Comparison of ENCODE assay signal across 19 cellular contexts in genomic region chr5:67516959-67517358, GRCh38.
DNase-seq lines count a peak whose midpoint lies in the region; ATAC-seq and TF ChIP-seq lines count a peak whose summit lies in the region.
"Had no signal": no experiment of that assay in that cellular context is flagged by ENCODE, and none has a peak within 500 bp of the region (broad histone marks: within the 10 kb centered on the region; RNA-seq: fewer than 3 reads in every experiment).

No MANE protein-coding gene starts in this region.

- no peak overlapping the region for H3K4me3 ChIP-seq in astrocyte of the spinal cord (ENCODE audit: low read depth, low read length)
- no peak overlapping the region for H3K4me3 ChIP-seq in fibroblast of villous mesenchyme (ENCODE audit: low read depth, low read length)
- H3K4me3 ChIP-seq: esophagus squamous epithelium, SJSA1 had no signal

- CTCF ChIA-PET in GM10248 (lab: Yijun Ruan, JAX) = no interaction called here

- TF ChIP-seq CTCF in astrocyte of the spinal cord (IDR thresholded peaks at IDR 0.05; ENCODE audit: low read depth, low read length) (no peak), fibroblast of villous mesenchyme (IDR thresholded peaks at IDR 0.05; ENCODE audit: insufficient read depth, low read depth, low read length) (no peak), GM10248 (IDR thresholded peaks at IDR 0.05; ENCODE audit: control extremely low read depth, extremely low read depth, low read depth, missing control alignments) (no peak)

- peak; percentile 80 for ATAC-seq in sciatic nerve
- no peak for ATAC-seq in GM18502 (IDR thresholded peaks at IDR 0.05; ENCODE audit: poor library complexity, unreplicated experiment)
- ATAC-seq in activated naive CD4-positive, alpha-beta T cell treated with anti-CD3 and anti-CD28 coated beads, Interleukin-2, amount 50 U/mL, for 72 hours = no peak
- ATAC-seq: activated T-cell treated with anti-CD3 and anti-CD28 coated beads, Interleukin-2, amount 50 U/mL, for 4 hours; stimulated activated naive B cell treated with anti-CD40 and anti-IgM and Interleukin-4, amounts not matched to agents 10 μg/mL and 1 μg/mL and 100 μg/mL, for 72 hours had no signal

- no peaks in the 10 kb centered on the region for H3K36me3 Mint-ChIP-seq in activated naive CD4-positive, alpha-beta T cell treated with anti-CD3 and anti-CD28 coated beads, Interleukin-2, amount 50 U/mL, for 72 hours
- H3K36me3 Mint-ChIP-seq: stimulated activated naive B cell treated with anti-CD40 and anti-IgM and Interleukin-4, amounts not matched to agents 10 μg/mL and 1 μg/mL and 100 μg/mL, for 72 hours had no signal

- POLR2A ChIA-PET in GM10248 (lab: Yijun Ruan, JAX) = no interaction called here

- intact Hi-C loops in sciatic nerve (cut with DNase I) = no loop called here

- H3K9me3 Mint-ChIP-seq in activated naive CD4-positive, alpha-beta T cell treated with anti-CD3 and anti-CD28 coated beads, Interleukin-2, amount 50 U/mL, for 72 hours = peaks cover 0 to 3% of the 10 kb centered on the region in 2 donors
- H3K9me3 Mint-ChIP-seq: activated T-cell treated with anti-CD3 and anti-CD28 coated beads, Interleukin-2, amount 50 U/mL, for 4 hours; stimulated activated naive B cell treated with anti-CD40 and anti-IgM and Interleukin-4, amounts not matched to agents 10 μg/mL and 1 μg/mL and 100 μg/mL, for 72 hours had no signal

- DNase-seq in EL (peak; percentile 60), astrocyte of the spinal cord (ENCODE audit: low read depth, low spot score) (peak; percentile 89), fibroblast of villous mesenchyme (ENCODE audit: low read depth) (peak; percentile 53), sciatic nerve (ENCODE audit: low spot score) (no peak), GM10248 (ENCODE audit: extremely low spot score) (no peak), NCI-H524 (lab: John Stamatoyannopoulos, UW) (no peak)
- no peak for DNase-seq in activated naive CD4-positive, alpha-beta T cell treated with anti-CD3 and anti-CD28 coated beads, Interleukin-2, amount 50 U/mL, for 72 hours (ENCODE audit: low spot score in 2 of 2)
- DNase-seq: activated CD4-positive, alpha-beta T cell treated with anti-CD3 and anti-CD28 coated beads, Interleukin-2, amount 50 U/mL, for 4 hours; activated T-cell treated with anti-CD3 and anti-CD28 coated beads, Interleukin-2, amount 50 U/mL, for 4 hours; dermis blood vessel endothelial cell; DMS79 treated with DMSO at 0.1 percent for 48 hours; esophagus squamous epithelium; KG1; NCI-H1417; nucleus accumbens; small intestine; stimulated activated naive B cell treated with anti-CD40 and anti-IgM and Interleukin-4, amounts not matched to agents 10 μg/mL and 1 μg/mL and 100 μg/mL, for 72 hours had no signal

- no peak overlapping the region for H3K27ac Mint-ChIP-seq in activated naive CD4-positive, alpha-beta T cell treated with anti-CD3 and anti-CD28 coated beads, Interleukin-2, amount 50 U/mL, for 72 hours
- H3K27ac Mint-ChIP-seq: stimulated activated naive B cell treated with anti-CD40 and anti-IgM and Interleukin-4, amounts not matched to agents 10 μg/mL and 1 μg/mL and 100 μg/mL, for 72 hours had no signal

- in situ Hi-C loops in astrocyte of the spinal cord (cut with HindIII; ENCODE audit: low sequenced_read_pairs) = no loop called here

Comparison
In these comparisons a context has a peak if more than half of its experiments do, and no peak if none do; other contexts are left out.
1. DNase-seq: peak in EL (single experiment), astrocyte of the spinal cord (single experiment) and fibroblast of villous mesenchyme (single experiment); none in sciatic nerve (single experiment), activated naive CD4-positive, alpha-beta T cell treated with anti-CD3 and anti-CD28 coated beads, Interleukin-2, amount 50 U/mL, for 72 hours (0 of 2), GM10248 (single experiment) and NCI-H524 (0 of 2).